In genomic region chr3:16247282-16248058, GRCh38 we compare ENCODE assay signal across 8 cellular contexts. TPM values are rescaled to one million over a fixed set of nuclear protein-coding genes. Genes with fewer than 3 reads are reported as not detected.
DNase-seq lines count a peak whose midpoint lies in the region; ATAC-seq, FAIRE-seq and TF ChIP-seq lines count a peak whose summit lies in the region.

No MANE protein-coding gene starts in this region.

- no peaks in the 10 kb centered on the region for H3K9me3 ChIP-seq in small intestine (ENCODE audit: control insufficient read depth, low read depth)

- no peak overlapping the region for H3K4me3 ChIP-seq in small intestine (ENCODE audit: low read depth in 1 of 2, low read length in 2 of 2)

- 29 to 32% (median 32%) methylated on average over 17 of the region's 17 CpGs for WGBS in small intestine, 3 donors

- ATAC-seq in GM18499 (IDR thresholded peaks at IDR 0.05; ENCODE audit: insufficient read depth, unreplicated experiment) (peak; percentile 55), HG02884 (IDR thresholded peaks at IDR 0.05; ENCODE audit: unreplicated experiment) (peak; percentile 79)

- peak; percentile 96 for TF ChIP-seq CTCF in 22Rv1 (IDR thresholded peaks at IDR 0.05)

- no peaks in the 10 kb centered on the region for H3K36me3 ChIP-seq in small intestine (ENCODE audit: control insufficient read depth in 2 of 2, insufficient read depth in 2 of 2, low read length in 2 of 2)

- H3K4me1 ChIP-seq in small intestine (ENCODE audit: control insufficient read depth in 2 of 2, insufficient read depth in 1 of 2, low read depth in 1 of 2, low read length in 1 of 2), result peaks cover 0 to 5% of the 10 kb centered on the region in 2 donors

- peak; percentile 69 for DNase-seq in NCI-H1930 (lab: John Stamatoyannopoulos, UW)
- DNase-seq in T-helper 9 cell, result peak; percentile 70
- DNase-seq in astrocyte of the hippocampus (ENCODE audit: low read depth, low spot score), result peak; percentile 93
- peak; percentile 42 for DNase-seq in iPS DF 19.7 (ENCODE audit: low read depth, low spot score)
- peak; percentile 81 for DNase-seq in small intestine

- no peak overlapping the region for H3K27ac ChIP-seq in 22Rv1
- H3K27ac ChIP-seq in small intestine (ENCODE audit: low read depth in 1 of 2, low read length in 1 of 2), result no peak overlapping the region

- H3K27me3 ChIP-seq in small intestine (ENCODE audit: control insufficient read depth in 2 of 2, insufficient read depth in 2 of 2, low read length in 2 of 2), result no peaks in the 10 kb centered on the region

- FAIRE-seq in small intestine (lab: Jason Lieb, UNC), result no peak

RNA-seq across cellular contexts. Expression of gene DPH3, which starts 17.3 kb away (rescaled TPM):
- polyA plus RNA-seq in small intestine, result 10 to 100 TPM; 16.6 to 38.0 (median 35.7) TPM

RNA-seq across cellular contexts. Expression of gene OXNAD1, which starts 17.5 kb away (rescaled TPM):
- polyA plus RNA-seq in small intestine, result 10 to 100 TPM; 15.3 to 28.4 (median 16.5) TPM

Comparison
In these comparisons a context has a peak if more than half of its experiments do, and no peak if none do; other contexts are left out.
1. DNase-seq: peak in every context shown above with its lines; median percentile 93 in astrocyte of the hippocampus; 81 in small intestine; 70 in T-helper 9 cell; 69 in NCI-H1930; 42 in iPS DF 19.7.